14 cellular contexts compared by ENCODE assay signal in genomic region chr6:158020272-158020711, GRCh38. TPM values are rescaled to one million over a fixed set of nuclear protein-coding genes. Genes with fewer than 3 reads are reported as not detected.
DNase-seq lines count a peak whose midpoint lies in the region; ATAC-seq, FAIRE-seq and TF ChIP-seq lines count a peak whose summit lies in the region.
"Had no signal": no experiment of that assay in that cellular context is flagged by ENCODE, and none has a peak within 500 bp of the region (broad histone marks: within the 10 kb centered on the region; RNA-seq: fewer than 3 reads in every experiment).

No MANE protein-coding gene starts in this region.

- H2BK12ac ChIP-seq in H1 (ENCODE audit: low read depth, low read length) = no peak overlapping the region

- peak overlapping the region; percentile 9 for H3K27ac Mint-ChIP-seq in neural progenitor cell
- H3K27ac Mint-ChIP-seq: effector memory CD8-positive, alpha-beta T cell had no signal

- DNase-seq in activated CD4-positive, CD25-positive, alpha-beta regulatory T cell (lab: John Stamatoyannopoulos, UW) = no peak
- no peak for DNase-seq in H1 (ENCODE audit: low read depth in 1 of 2, low spot score in 2 of 2)
- no peak for DNase-seq in neural progenitor cell (ENCODE audit: low spot score)
- no peak for DNase-seq in AML-193 (lab: John Stamatoyannopoulos, UW)
- DNase-seq in hypothalamus (lab: John Stamatoyannopoulos, UW) = no peak
- DNase-seq: activated CD8-positive, alpha-beta memory T cell treated with anti-CD3 and anti-CD28 coated beads, Interleukin-2, amount 50 U/mL, for 48 hours; effector memory CD8-positive, alpha-beta T cell; NCI-H1092 had no signal

- H2AFZ ChIP-seq in H1 (ENCODE audit: low read length) (no peak overlapping the region), neural progenitor cell (replicated peaks) (no peak overlapping the region)

- POLR2A ChIA-PET in HEK293 (lab: Yijun Ruan, JAX) = no interaction called here
- POLR2A ChIA-PET in H1 (lab: Charles Lee; ENCODE audit: partially characterized antibody) = interaction anchor here (2.3 kb wide), 1 partner anchor 8 kb away, joined by 7 read pairs; no protein-coding TSS in a partner anchor

- no peak overlapping the region for H3K4me3 Mint-ChIP-seq in neural progenitor cell
- H3K4me3 Mint-ChIP-seq: effector memory CD8-positive, alpha-beta T cell had no signal

- no peak overlapping the region for H4K5ac ChIP-seq in H1 (ENCODE audit: insufficient read length, low read depth, low read length)

- no peaks in the 10 kb centered on the region for H3K79me2 ChIP-seq in H1 (ENCODE audit: control insufficient read depth in 1 of 2, insufficient read depth in 2 of 2, low read length in 2 of 2)
- H3K79me2 ChIP-seq in neural progenitor cell (ENCODE audit: low read depth) = no peaks in the 10 kb centered on the region

- H3K27ac ChIP-seq in HEK293 (ENCODE audit: extremely low read depth, low read depth, low read length) (no peak overlapping the region), H1 (ENCODE audit: low read depth, low read length) (no peak overlapping the region), neural progenitor cell (no peak overlapping the region)
- H3K27ac ChIP-seq: 22Rv1, right lobe of liver had no signal

- H2BK20ac ChIP-seq in H1 (ENCODE audit: low read length) = no peak overlapping the region

- H4K8ac ChIP-seq in H1 (ENCODE audit: extremely low read depth, insufficient read depth, low read length) = no peak overlapping the region

- H3K79me1 ChIP-seq in H1 (ENCODE audit: low read depth, low read length) = no peaks in the 10 kb centered on the region; the same call in 1 of the 2 replicates

- H3K4me1 ChIP-seq in HEK293 (ENCODE audit: control insufficient read depth, insufficient read depth, low read length) = 0 out of 2 replicates have a peak, but pooled peaks cover 2% of the 10 kb centered on the region
- peaks cover 0 to 4% (median 0%) of the 10 kb centered on the region in 4 experiments; a peak in 2 of 7 replicates for H3K4me1 ChIP-seq in H1 (replicated peaks in 1 of 4; ENCODE audit: control insufficient read depth in 3 of 4, insufficient read depth in 4 of 4, low read length in 3 of 4)
- H3K4me1 ChIP-seq in neural progenitor cell = peaks cover 3% of the 10 kb centered on the region
- H3K4me1 ChIP-seq: right lobe of liver had no signal

- no peak overlapping the region for H2BK120ac ChIP-seq in H1 (replicated peaks; ENCODE audit: low read depth, low read length)

- H3K23ac ChIP-seq in H1 (ENCODE audit: insufficient read length) = no peak overlapping the region

- CTCF ChIA-PET in HEK293 (lab: Yijun Ruan, JAX) (no interaction called here), H1 (lab: Charles Lee; ENCODE audit: partially characterized antibody) (interaction anchor here (1.0 to 1.5 kb wide), 4 partner anchors 9 to 37 kb away, joined by 3 to 4 read pairs (median 3); no protein-coding TSS in a partner anchor)

- no peak overlapping the region for H3K56ac ChIP-seq in H1 (replicated peaks; ENCODE audit: insufficient read length, low read depth, low read length)

- H3K9ac ChIP-seq in H1 (replicated peaks in 1 of 4; ENCODE audit: extremely low read depth in 1 of 4, low read depth in 3 of 4, low read length in 3 of 4) (no peak overlapping the region), neural progenitor cell (no peak overlapping the region)

- no peak overlapping the region for H2BK15ac ChIP-seq in H1 (ENCODE audit: low read length)

- no peak overlapping the region for H3K4ac ChIP-seq in H1 (replicated peaks; ENCODE audit: insufficient read length, low read depth, low read length)

- TF ChIP-seq CTCF in HEK293 (tag by site-specific recombination; IDR thresholded peaks at IDR 0.05) (no peak), H1 (IDR thresholded peaks at IDR 0.05; ENCODE audit: control extremely low read depth in 1 of 3, insufficient read depth in 1 of 3, low read depth in 1 of 3, low read length in 3 of 3) (no peak), neural progenitor cell (IDR thresholded peaks at IDR 0.05) (no peak)

- no peaks in the 10 kb centered on the region for H3K27me3 ChIP-seq in H1 (replicated peaks in 1 of 4; ENCODE audit: control insufficient read depth in 3 of 4, extremely low read depth in 1 of 4, insufficient read depth in 3 of 4, low read length in 3 of 4)
- H3K27me3 ChIP-seq in neural progenitor cell = no peaks in the 10 kb centered on the region
- H3K27me3 ChIP-seq: right lobe of liver had no signal

- FAIRE-seq in H1 (lab: Jason Lieb, UNC) = no peak
- FAIRE-seq: keratinocyte had no signal

- H3K23me2 ChIP-seq in H1 (ENCODE audit: low read depth, low read length) = no peaks in the 10 kb centered on the region

- H2AK5ac ChIP-seq in H1 (ENCODE audit: low read depth, low read length) = no peak overlapping the region

- ATAC-seq in activated CD4-positive, CD25-positive, alpha-beta regulatory T cell treated with anti-CD3 and anti-CD28 coated beads, Interleukin-2, amount 50 U/mL, for 24 hours = peak; percentile 75 to 80
- no peak for ATAC-seq in GM21619 (IDR thresholded peaks at IDR 0.05; ENCODE audit: unreplicated experiment)
- ATAC-seq: effector memory CD8-positive, alpha-beta T cell; right lobe of liver had no signal

- no peaks in the 10 kb centered on the region for H3K36me3 Mint-ChIP-seq in neural progenitor cell

- WGBS in H1 (ENCODE audit: extremely low coverage in 1 of 2, insufficient coverage in 1 of 2, insufficient read length in 1 of 2, insufficient replicate concordance in 2 of 2, low coverage in 1 of 2, low lambda C conversion rate in 2 of 2, missing lambda C conversion rate in 1 of 2), 2 experiments = 90% methylated on average over 6 of the region's 6 CpGs; no CpG with 5 or more reads in 1 of the 2 experiments

- no peaks in the 10 kb centered on the region for H3K9me3 Mint-ChIP-seq in neural progenitor cell
- H3K9me3 Mint-ChIP-seq: effector memory CD8-positive, alpha-beta T cell had no signal

- H3K4me1 Mint-ChIP-seq in neural progenitor cell = peaks cover 11% of the 10 kb centered on the region

- H3K9me3 ChIP-seq in HEK293 (ENCODE audit: control insufficient read depth, insufficient read depth, low read depth, low read length) (no peaks in the 10 kb centered on the region), H1 (ENCODE audit: insufficient read depth in 2 of 2, low read depth in 1 of 2, low read length in 1 of 2) (no peaks in the 10 kb centered on the region), neural progenitor cell (ENCODE audit: low read depth) (no peaks in the 10 kb centered on the region)
- H3K9me3 ChIP-seq: right lobe of liver had no signal

- no peak for TF ChIP-seq RAD21 in H1 (IDR thresholded peaks at IDR 0.05 in 1 of 2, conservative IDR thresholded peaks at IDR 0.05 in 1 of 2; ENCODE audit: low read depth in 2 of 2, low read length in 2 of 2)

- no peak overlapping the region for H3K18ac ChIP-seq in H1 (ENCODE audit: extremely low read depth, low read length)

- no peak overlapping the region for H3K4me3 ChIP-seq in HEK293 (ENCODE audit: low read depth, low read length)
- no peak overlapping the region for H3K4me3 ChIP-seq in H1 (ENCODE audit: extremely low read depth in 1 of 4, insufficient read depth in 2 of 4, low read depth in 3 of 4, low read length in 4 of 4)
- no peak overlapping the region for H3K4me3 ChIP-seq in neural progenitor cell
- H3K4me3 ChIP-seq: right lobe of liver had no signal

- TF ChIP-seq POLR2A in H1 (IDR thresholded peaks at IDR 0.05; ENCODE audit: control extremely low read depth in 1 of 2, low read depth in 2 of 2, low read length in 2 of 2) = no peak

- H3K14ac ChIP-seq in H1 (ENCODE audit: insufficient read length) = no peak overlapping the region

- peaks cover 5% of the 10 kb centered on the region for H3K27me3 Mint-ChIP-seq in neural progenitor cell (ENCODE audit: insufficient read depth, low read depth)
- H3K27me3 Mint-ChIP-seq: effector memory CD8-positive, alpha-beta T cell had no signal

- H3K36me3 ChIP-seq in HEK293 (ENCODE audit: control insufficient read depth in 2 of 2, insufficient read depth in 1 of 2, low read length in 2 of 2) (peaks cover 0 to 23% of the 10 kb centered on the region in 2 experiments; a peak in 1 of 3 replicates), H1 (ENCODE audit: control insufficient read depth in 2 of 4, insufficient read depth in 4 of 4, low read length in 3 of 4) (no peaks in the 10 kb centered on the region), neural progenitor cell (no peaks in the 10 kb centered on the region)
- H3K36me3 ChIP-seq: right lobe of liver had no signal

- H2BK5ac ChIP-seq in H1 (ENCODE audit: low read depth, low read length) = peak overlapping the region; percentile 37; the same call in 1 of the 2 replicates

- H4K20me1 ChIP-seq in H1 (replicated peaks in 1 of 2; ENCODE audit: control insufficient read depth in 1 of 2, insufficient read depth in 2 of 2, low read length in 2 of 2) (no peaks in the 10 kb centered on the region), neural progenitor cell (ENCODE audit: low read depth) (no peaks in the 10 kb centered on the region)

- no peak overlapping the region for H4K91ac ChIP-seq in H1 (replicated peaks; ENCODE audit: insufficient read length, low read length)

- no peaks in the 10 kb centered on the region for H3F3A ChIP-seq in neural progenitor cell (ENCODE audit: low read depth)

- H3K4me2 ChIP-seq in H1 (ENCODE audit: insufficient read depth in 1 of 2, low read depth in 2 of 2, low read length in 2 of 2) = no peak overlapping the region
- no peak overlapping the region for H3K4me2 ChIP-seq in neural progenitor cell

- TF ChIP-seq EP300 in H1 (IDR thresholded peaks at IDR 0.05; ENCODE audit: borderline replicate concordance in 1 of 2, low read depth in 2 of 2, low read length in 2 of 2) = no peak

TF ChIP-seq in H1, 55 proteins besides CTCF, POLR2A, EP300 and RAD21:
- TF ChIP-seq YY1 (IDR thresholded peaks at IDR 0.05; ENCODE audit: low read depth, low read length) (no peak), CTBP2 (IDR thresholded peaks at IDR 0.05; ENCODE audit: borderline replicate concordance, insufficient read depth, insufficient read length, low read length) (no peak), TAF7 (optimal IDR thresholded peaks at IDR 0.05; ENCODE audit: borderline replicate concordance, low read depth, low read length) (no peak)

RNA-seq across cellular contexts. Expression of gene SYNJ2, which starts 38.6 kb away (rescaled TPM):
- 13.5 and 13.9 TPM in 2 replicates for total RNA-seq in H1 (2021; fragmentation: NEBNext Ultra II Directional; extraction: Animal tissue kit (Norgen Biotek cat#: 25700))
- polyA plus RNA-seq in H1 (2011; rRNA removed) = 3.7 TPM in 2 replicates
- polyA plus RNA-seq in H1 (2011; cell fraction: cytosol; rRNA removed) = 3.4 TPM
- polyA plus RNA-seq in H1 (2011; cell fraction: nucleus; rRNA removed) = 8.0 TPM
- 4.8 to 6.4 TPM (median 5.5 TPM) in 4 replicates for polyA plus RNA-seq in H1 (2012, experiment 1 of 2)
- polyA plus RNA-seq in H1 (2012, experiment 2 of 2) = 2.3 TPM
- 6.1 TPM for polyA plus RNA-seq in H1 (2013, experiment 1 of 2)
- 5.8 TPM for polyA plus RNA-seq in H1 (2013, experiment 2 of 2)
- 8.9 and 9.5 TPM in 2 replicates for polyA minus RNA-seq in H1 (2011; rRNA and poly(A)+ RNA removed)
- polyA minus RNA-seq in H1 (2011; cell fraction: cytosol; rRNA and poly(A)+ RNA removed) = 5.3 TPM
- polyA minus RNA-seq in H1 (2011; cell fraction: nucleus; rRNA and poly(A)+ RNA removed) = 6.2 TPM
- 2.5 and 4.8 TPM in 2 replicates for total RNA-seq in neural progenitor cell (ENCODE audit: low replicate concordance)
